21 cellular contexts compared by ENCODE assay signal in genomic region chr3:177134811-177135210, GRCh38.
"Had no signal": no experiment of that assay in that cellular context is flagged by ENCODE, and none has a peak within 500 bp of the region (broad histone marks: within the 10 kb centered on the region; RNA-seq: fewer than 3 reads in every experiment).

No MANE protein-coding gene starts in this region.

- H3K9ac ChIP-seq: parathyroid adenoma had no signal

- H2AFZ ChIP-seq: parathyroid adenoma had no signal

- H3K4me1 ChIP-seq: parathyroid adenoma had no signal

- H3K27ac ChIP-seq: brain microvascular endothelial cell, parathyroid adenoma, upper lobe of right lung had no signal

- H3K36me3 ChIP-seq: brain microvascular endothelial cell, colonic mucosa, sigmoid colon had no signal

- H3K27me3 ChIP-seq: brain microvascular endothelial cell, colonic mucosa, heart right ventricle, sigmoid colon, upper lobe of right lung had no signal

- H3K4me3 ChIP-seq: colonic mucosa, heart right ventricle, sigmoid colon, upper lobe of right lung had no signal

- DNase-seq: activated CD4-positive, alpha-beta memory T cell treated with anti-CD3 and anti-CD28 coated beads for 36 hours; activated CD4-positive, alpha-beta T cell treated with anti-CD3 and anti-CD28 coated beads for 48 hours; activated effector memory CD4-positive, alpha-beta T cell treated with anti-CD3 and anti-CD28 coated beads, Interleukin-2, amount 50 U/mL, for 16 hours; activated naive CD4-positive, alpha-beta T cell treated with anti-CD3 and anti-CD28 coated beads, Interleukin-2, amount 10 ng/mL, durations not matched to agents 7 days and 5 days; activated T-cell treated with anti-CD3 and anti-CD28 coated beads for 4 hours; aorta; brain microvascular endothelial cell; central memory CD4-positive, alpha-beta T cell; colonic mucosa; heart right ventricle; islet precursor cell; left cardiac atrium; mesendoderm; naive B cell; sigmoid colon; stimulated activated CD4-positive, alpha-beta T cell treated with anti-CD3 and anti-CD28 coated beads, Interleukin-2, amount 100 ng/mL, for 48 hours; stimulated activated naive CD4-positive, alpha-beta T cell; SW 1271; T-helper 2 cell; upper lobe of right lung had no signal

- H3K9me3 ChIP-seq: colonic mucosa, sigmoid colon, upper lobe of right lung had no signal
